1 cellular context compared by ENCODE assay signal in the genomic region with DNA sequence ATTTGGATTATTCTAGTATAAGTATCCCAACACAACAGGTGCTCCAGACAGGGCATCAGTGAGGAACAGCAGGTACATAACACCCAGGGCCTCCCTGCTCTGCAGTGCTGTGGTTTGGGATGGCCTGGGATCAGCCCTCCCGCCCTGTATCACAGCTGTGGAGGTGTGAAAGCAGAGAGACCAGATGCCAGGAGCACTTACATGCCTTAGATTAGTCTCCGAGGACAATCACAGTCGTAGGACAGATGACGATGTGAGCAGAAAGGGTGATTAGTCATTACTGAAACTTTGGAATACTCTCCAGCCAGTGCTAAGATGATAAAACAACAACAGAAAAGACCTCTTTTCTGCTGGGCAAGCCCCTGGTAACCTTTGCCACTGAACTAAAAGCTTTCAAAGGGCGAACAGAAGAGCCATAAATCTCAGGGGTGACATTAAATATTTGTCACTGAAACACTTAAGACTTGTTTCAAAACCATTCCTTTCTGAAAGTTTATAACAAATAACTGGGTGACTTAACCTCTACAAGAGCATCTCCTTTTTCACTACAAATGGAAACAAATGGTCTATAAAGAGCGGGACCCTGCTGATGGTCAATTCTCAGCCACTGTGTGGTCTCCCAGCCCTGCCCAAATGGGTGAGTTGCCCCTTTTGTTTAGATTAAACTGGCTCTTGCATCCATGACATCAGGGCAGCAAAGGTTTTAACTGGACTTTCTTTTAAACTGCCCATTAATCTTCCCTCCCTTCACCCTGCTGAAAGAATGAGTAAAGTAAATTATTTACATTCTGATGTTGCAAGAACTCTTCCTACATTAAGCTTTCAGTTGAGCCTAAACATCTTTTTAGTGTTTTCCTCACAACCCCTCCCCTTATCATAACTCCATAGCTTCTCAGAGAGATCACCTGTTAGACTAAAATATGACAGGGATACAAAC.
TF ChIP-seq lines count a peak whose summit lies in the region.

No MANE protein-coding gene starts in this region.

TF ChIP-seq in GM23338, 12 proteins besides CTCF, POLR2A, EP300 and RAD21 (continued from another document):
- TF ChIP-seq, protein P1, sequence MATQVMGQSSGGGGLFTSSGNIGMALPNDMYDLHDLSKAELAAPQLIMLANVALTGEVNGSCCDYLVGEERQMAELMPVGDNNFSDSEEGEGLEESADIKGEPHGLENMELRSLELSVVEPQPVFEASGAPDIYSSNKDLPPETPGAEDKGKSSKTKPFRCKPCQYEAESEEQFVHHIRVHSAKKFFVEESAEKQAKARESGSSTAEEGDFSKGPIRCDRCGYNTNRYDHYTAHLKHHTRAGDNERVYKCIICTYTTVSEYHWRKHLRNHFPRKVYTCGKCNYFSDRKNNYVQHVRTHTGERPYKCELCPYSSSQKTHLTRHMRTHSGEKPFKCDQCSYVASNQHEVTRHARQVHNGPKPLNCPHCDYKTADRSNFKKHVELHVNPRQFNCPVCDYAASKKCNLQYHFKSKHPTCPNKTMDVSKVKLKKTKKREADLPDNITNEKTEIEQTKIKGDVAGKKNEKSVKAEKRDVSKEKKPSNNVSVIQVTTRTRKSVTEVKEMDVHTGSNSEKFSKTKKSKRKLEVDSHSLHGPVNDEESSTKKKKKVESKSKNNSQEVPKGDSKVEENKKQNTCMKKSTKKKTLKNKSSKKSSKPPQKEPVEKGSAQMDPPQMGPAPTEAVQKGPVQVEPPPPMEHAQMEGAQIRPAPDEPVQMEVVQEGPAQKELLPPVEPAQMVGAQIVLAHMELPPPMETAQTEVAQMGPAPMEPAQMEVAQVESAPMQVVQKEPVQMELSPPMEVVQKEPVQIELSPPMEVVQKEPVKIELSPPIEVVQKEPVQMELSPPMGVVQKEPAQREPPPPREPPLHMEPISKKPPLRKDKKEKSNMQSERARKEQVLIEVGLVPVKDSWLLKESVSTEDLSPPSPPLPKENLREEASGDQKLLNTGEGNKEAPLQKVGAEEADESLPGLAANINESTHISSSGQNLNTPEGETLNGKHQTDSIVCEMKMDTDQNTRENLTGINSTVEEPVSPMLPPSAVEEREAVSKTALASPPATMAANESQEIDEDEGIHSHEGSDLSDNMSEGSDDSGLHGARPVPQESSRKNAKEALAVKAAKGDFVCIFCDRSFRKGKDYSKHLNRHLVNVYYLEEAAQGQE (IDR thresholded peaks at IDR 0.05; ENCODE audit: unreplicated experiment) = no peak
- no peak for TF ChIP-seq ZNF331 (CRISPR knock-in tag; IDR thresholded peaks at IDR 0.05; ENCODE audit: low read depth)
- TF ChIP-seq EZH2 (IDR thresholded peaks at IDR 0.05; ENCODE audit: low read depth, unreplicated experiment) = no peak
- no peak for TF ChIP-seq JUNB (IDR thresholded peaks at IDR 0.05; ENCODE audit: unreplicated experiment)
- TF ChIP-seq STAT1 (IDR thresholded peaks at IDR 0.05; ENCODE audit: unreplicated experiment) = no peak
- no peak for TF ChIP-seq EZH2phosphoT487 (IDR thresholded peaks at IDR 0.05; ENCODE audit: unreplicated experiment)
- TF ChIP-seq, protein P2, sequence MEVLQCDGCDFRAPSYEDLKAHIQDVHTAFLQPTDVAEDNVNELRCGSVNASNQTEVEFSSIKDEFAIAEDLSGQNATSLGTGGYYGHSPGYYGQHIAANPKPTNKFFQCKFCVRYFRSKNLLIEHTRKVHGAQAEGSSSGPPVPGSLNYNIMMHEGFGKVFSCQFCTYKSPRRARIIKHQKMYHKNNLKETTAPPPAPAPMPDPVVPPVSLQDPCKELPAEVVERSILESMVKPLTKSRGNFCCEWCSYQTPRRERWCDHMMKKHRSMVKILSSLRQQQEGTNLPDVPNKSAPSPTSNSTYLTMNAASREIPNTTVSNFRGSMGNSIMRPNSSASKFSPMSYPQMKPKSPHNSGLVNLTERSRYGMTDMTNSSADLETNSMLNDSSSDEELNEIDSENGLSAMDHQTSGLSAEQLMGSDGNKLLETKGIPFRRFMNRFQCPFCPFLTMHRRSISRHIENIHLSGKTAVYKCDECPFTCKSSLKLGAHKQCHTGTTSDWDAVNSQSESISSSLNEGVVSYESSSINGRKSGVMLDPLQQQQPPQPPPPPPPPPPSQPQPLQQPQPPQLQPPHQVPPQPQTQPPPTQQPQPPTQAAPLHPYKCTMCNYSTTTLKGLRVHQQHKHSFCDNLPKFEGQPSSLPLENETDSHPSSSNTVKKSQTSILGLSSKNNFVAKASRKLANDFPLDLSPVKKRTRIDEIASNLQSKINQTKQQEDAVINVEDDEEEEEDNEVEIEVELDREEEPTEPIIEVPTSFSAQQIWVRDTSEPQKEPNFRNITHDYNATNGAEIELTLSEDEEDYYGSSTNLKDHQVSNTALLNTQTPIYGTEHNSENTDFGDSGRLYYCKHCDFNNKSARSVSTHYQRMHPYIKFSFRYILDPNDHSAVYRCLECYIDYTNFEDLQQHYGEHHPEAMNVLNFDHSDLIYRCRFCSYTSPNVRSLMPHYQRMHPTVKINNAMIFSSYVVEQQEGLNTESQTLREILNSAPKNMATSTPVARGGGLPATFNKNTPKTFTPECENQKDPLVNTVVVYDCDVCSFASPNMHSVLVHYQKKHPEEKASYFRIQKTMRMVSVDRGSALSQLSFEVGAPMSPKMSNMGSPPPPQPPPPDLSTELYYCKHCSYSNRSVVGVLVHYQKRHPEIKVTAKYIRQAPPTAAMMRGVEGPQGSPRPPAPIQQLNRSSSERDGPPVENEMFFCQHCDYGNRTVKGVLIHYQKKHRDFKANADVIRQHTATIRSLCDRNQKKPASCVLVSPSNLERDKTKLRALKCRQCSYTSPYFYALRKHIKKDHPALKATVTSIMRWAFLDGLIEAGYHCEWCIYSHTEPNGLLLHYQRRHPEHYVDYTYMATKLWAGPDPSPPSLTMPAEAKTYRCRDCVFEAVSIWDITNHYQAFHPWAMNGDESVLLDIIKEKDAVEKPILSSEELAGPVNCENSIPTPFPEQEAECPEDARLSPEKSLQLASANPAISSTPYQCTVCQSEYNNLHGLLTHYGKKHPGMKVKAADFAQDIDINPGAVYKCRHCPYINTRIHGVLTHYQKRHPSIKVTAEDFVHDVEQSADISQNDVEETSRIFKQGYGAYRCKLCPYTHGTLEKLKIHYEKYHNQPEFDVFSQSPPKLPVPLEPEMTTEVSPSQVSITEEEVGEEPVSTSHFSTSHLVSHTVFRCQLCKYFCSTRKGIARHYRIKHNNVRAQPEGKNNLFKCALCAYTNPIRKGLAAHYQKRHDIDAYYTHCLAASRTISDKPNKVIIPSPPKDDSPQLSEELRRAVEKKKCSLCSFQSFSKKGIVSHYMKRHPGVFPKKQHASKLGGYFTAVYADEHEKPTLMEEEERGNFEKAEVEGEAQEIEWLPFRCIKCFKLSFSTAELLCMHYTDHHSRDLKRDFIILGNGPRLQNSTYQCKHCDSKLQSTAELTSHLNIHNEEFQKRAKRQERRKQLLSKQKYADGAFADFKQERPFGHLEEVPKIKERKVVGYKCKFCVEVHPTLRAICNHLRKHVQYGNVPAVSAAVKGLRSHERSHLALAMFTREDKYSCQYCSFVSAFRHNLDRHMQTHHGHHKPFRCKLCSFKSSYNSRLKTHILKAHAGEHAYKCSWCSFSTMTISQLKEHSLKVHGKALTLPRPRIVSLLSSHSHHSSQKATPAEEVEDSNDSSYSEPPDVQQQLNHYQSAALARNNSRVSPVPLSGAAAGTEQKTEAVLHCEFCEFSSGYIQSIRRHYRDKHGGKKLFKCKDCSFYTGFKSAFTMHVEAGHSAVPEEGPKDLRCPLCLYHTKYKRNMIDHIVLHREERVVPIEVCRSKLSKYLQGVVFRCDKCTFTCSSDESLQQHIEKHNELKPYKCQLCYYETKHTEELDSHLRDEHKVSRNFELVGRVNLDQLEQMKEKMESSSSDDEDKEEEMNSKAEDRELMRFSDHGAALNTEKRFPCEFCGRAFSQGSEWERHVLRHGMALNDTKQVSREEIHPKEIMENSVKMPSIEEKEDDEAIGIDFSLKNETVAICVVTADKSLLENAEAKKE (CRISPR knock-in tag; IDR thresholded peaks at IDR 0.05) = no peak
- TF ChIP-seq CREB1 (CRISPR knock-in tag; IDR thresholded peaks at IDR 0.05; ENCODE audit: low read depth) = no peak
